In the genomic region with DNA sequence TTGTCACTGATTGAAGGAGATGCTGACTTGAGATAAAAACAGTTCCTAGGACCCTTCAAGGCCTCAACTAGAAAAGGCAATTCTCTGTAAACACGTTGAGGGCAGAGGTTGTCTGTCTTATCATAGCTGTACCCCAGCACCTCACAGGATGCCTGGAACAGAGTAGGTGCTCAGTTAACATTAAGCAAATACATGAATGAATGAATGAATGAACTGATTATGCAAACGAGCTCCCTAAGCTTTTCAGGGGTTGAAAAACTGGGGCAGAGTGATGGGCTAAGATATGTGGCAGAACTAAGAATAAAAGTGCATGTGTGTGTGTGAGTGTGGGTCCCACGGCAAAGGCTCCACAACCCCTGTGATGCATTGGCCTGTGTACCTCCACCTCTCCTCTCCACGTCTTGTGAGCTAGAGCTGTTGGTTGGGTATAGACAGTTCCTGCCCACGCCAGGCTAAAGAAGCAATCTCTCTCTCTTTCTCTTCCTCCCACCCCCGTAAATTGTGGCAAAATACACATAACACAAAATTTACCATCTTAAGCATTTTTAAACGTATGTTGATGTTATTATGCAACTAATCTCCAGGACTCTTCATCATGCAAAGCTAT, we compare ENCODE assay signal across 17 cellular contexts. TPM values are rescaled to one million over a fixed set of nuclear protein-coding genes. Genes with fewer than 3 reads are reported as not detected.
DNase-seq lines count a peak whose midpoint lies in the region; ATAC-seq, FAIRE-seq and TF ChIP-seq lines count a peak whose summit lies in the region.
"Had no signal": no experiment of that assay in that cellular context is flagged by ENCODE, and none has a peak within 500 bp of the region (broad histone marks: within the 10 kb centered on the region; RNA-seq: fewer than 3 reads in every experiment).

No MANE protein-coding gene starts in this region.

- H3K79me2 ChIP-seq in KMS-11 (ENCODE audit: insufficient read depth, low read depth) (no peaks in the 10 kb centered on the region), K562 (ENCODE audit: control insufficient read depth, insufficient read depth, low read length) (no peaks in the 10 kb centered on the region)

- no peak for TF ChIP-seq RAD21 in K562 (CRISPR knock-in tag; conservative IDR thresholded peaks at IDR 0.05 in 1 of 2, IDR thresholded peaks at IDR 0.05 in 1 of 2)

- no peak for TF ChIP-seq POLR2A in K562 (conservative IDR thresholded peaks at IDR 0.05)

- POLR2A ChIA-PET in K562 (lab: Yijun Ruan, JAX): interaction anchor here (0.9 kb wide), 1 partner anchor 193 kb away, joined by 6 read pairs; no protein-coding TSS in a partner anchor

- H3K9me3 ChIP-seq in right cardiac atrium (ENCODE audit: control insufficient read depth, low read length): no peaks in the 10 kb centered on the region
- no peaks in the 10 kb centered on the region for H3K9me3 ChIP-seq in right atrium auricular region
- no peaks in the 10 kb centered on the region for H3K9me3 ChIP-seq in K562 (replicated peaks; ENCODE audit: control insufficient read depth, insufficient read depth, low read depth, low read length)
- H3K9me3 ChIP-seq: BLaER1 treated with 17β-estradiol and CSF1 and Interleukin-3, amounts not matched to agents 10 nM and 100 nM; SJSA1; thoracic aorta; uterus had no signal

- H3K4me1 ChIP-seq in right cardiac atrium (ENCODE audit: control insufficient read depth, insufficient read depth, low read length) (no peaks in the 10 kb centered on the region), right atrium auricular region (no peaks in the 10 kb centered on the region), KMS-11 (ENCODE audit: low read depth, poor library complexity, severe bottlenecking) (peaks cover 22% of the 10 kb centered on the region), K562 (replicated peaks in 1 of 2; ENCODE audit: control insufficient read depth in 2 of 2, insufficient read depth in 2 of 2, low read length in 2 of 2) (no peaks in the 10 kb centered on the region)
- H3K4me1 ChIP-seq: uterus had no signal

- no peaks in the 10 kb centered on the region for H3K36me3 ChIP-seq in right atrium auricular region
- no peaks in the 10 kb centered on the region for H3K36me3 ChIP-seq in KMS-11 (ENCODE audit: insufficient read depth)
- no peaks in the 10 kb centered on the region for H3K36me3 ChIP-seq in K562 (ENCODE audit: control insufficient read depth, insufficient read depth, low read length)
- H3K36me3 ChIP-seq: BLaER1 treated with 17β-estradiol and CSF1 and Interleukin-3, amounts not matched to agents 10 nM and 100 nM; SJSA1; thoracic aorta; uterus had no signal

- H3K4me3 ChIP-seq in right cardiac atrium (ENCODE audit: low read length): no peak overlapping the region
- H3K4me3 ChIP-seq in right atrium auricular region: no peak overlapping the region
- no peak overlapping the region for H3K4me3 ChIP-seq in KMS-11 (IDR thresholded peaks at IDR 0.05; ENCODE audit: insufficient read depth, low read depth, low read length)
- no peak overlapping the region for H3K4me3 ChIP-seq in K562
- H3K4me3 ChIP-seq: BLaER1 treated with 17β-estradiol and CSF1 and Interleukin-3, amounts not matched to agents 10 nM and 100 nM; GM23338; SJSA1; thoracic aorta; uterus had no signal

- intact Hi-C loops in right cardiac atrium (cut with DNase I): loop anchor here in 2 of 4 donors (5.0 kb wide), 1 partner anchor 234 kb away; no protein-coding TSS in a partner anchor
- intact Hi-C loops in K562 (cut with micrococcal nuclease): loop anchor here (1.0 kb wide), 2 partner anchors 192 to 235 kb away; no protein-coding TSS in a partner anchor

- CTCF ChIA-PET in K562 (lab: Yijun Ruan, JAX; ENCODE audit: low intra/inter-chr PET ratio): interaction anchor here (0.8 to 1.8 kb wide), 3 partner anchors 8 to 240 kb away, joined by 3 to 10 read pairs (median 3); no protein-coding TSS in a partner anchor

- DNase-seq in right cardiac atrium (no peak), right atrium auricular region (ENCODE audit: low spot score) (no peak), K562 (ENCODE audit: extremely low read depth in 1 of 4, low spot score in 3 of 4) (no peak), NOMO-1 treated with dmso at 0.1 percent for 144 hours (lab: John Stamatoyannopoulos, UW; ENCODE audit: unreplicated experiment) (no peak)
- no peak for DNase-seq in stimulated activated naive CD4-positive, alpha-beta T cell (lab: John Stamatoyannopoulos, UW)
- DNase-seq: activated naive CD4-positive, alpha-beta T cell treated with anti-CD3 and anti-CD28 coated beads, Interleukin-2, amount 50 U/mL, for 16 hours; NCI-H1048; stimulated activated CD4-positive, alpha-beta T cell treated with anti-CD3 and anti-CD28 coated beads, Interleukin-15, amount 100 ng/mL, for 24 hours; stimulated activated naive CD8-positive, alpha-beta T cell treated with anti-CD3 and anti-CD28 coated beads, Interleukin-15, Interleukin-2, amounts not matched to agents 100 U/mL and 50 U/mL, for 24 hours; uterus had no signal

- peak in 1 of 2 donors; percentile 41 for ATAC-seq in right cardiac atrium
- no peak for ATAC-seq in K562
- no peak for ATAC-seq in GM21360 (IDR thresholded peaks at IDR 0.05; ENCODE audit: unreplicated experiment)
- ATAC-seq: stimulated activated naive CD8-positive, alpha-beta T cell treated with anti-CD3 and anti-CD28 coated beads, Interleukin-15, Interleukin-2, amounts not matched to agents 100 U/mL and 50 U/mL, for 24 hours had no signal

- TF ChIP-seq EP300 in K562 (IDR thresholded peaks at IDR 0.05; ENCODE audit: low read length): no peak

- H3K9ac ChIP-seq in KMS-11 (no peak overlapping the region), K562 (ENCODE audit: insufficient read depth in 1 of 2, low read depth in 2 of 2, low read length in 2 of 2) (no peak overlapping the region)

- H2AFZ ChIP-seq in KMS-11 (ENCODE audit: low read depth) (no peak overlapping the region), K562 (ENCODE audit: low read depth, low read length) (no peak overlapping the region)
- H2AFZ ChIP-seq: GM23338 had no signal

- no peaks in the 10 kb centered on the region for H3K9me1 ChIP-seq in K562 (ENCODE audit: control insufficient read depth, insufficient read depth, low read length)

- BruUV-seq in K562 (replicated peaks; lab: Mats Ljungman, UMichigan): no TSS peak

- in situ Hi-C loops in K562 (cut with MboI): loop anchor here (25.0 kb wide), 1 partner anchor 409 kb away; no protein-coding TSS in a partner anchor

- H3K4me2 ChIP-seq in KMS-11: 0 out of 2 replicates have a peak overlapping the region, but pooled peaks have one; percentile 23
- no peak overlapping the region for H3K4me2 ChIP-seq in K562 (ENCODE audit: insufficient read depth, low read length)
- H3K4me2 ChIP-seq: GM23338 had no signal

- no peaks in the 10 kb centered on the region for H3K27me3 ChIP-seq in right cardiac atrium (ENCODE audit: control insufficient read depth, insufficient read depth)
- H3K27me3 ChIP-seq in right atrium auricular region: no peaks in the 10 kb centered on the region
- no peaks in the 10 kb centered on the region for H3K27me3 ChIP-seq in KMS-11 (ENCODE audit: insufficient read depth, low read depth)
- no peaks in the 10 kb centered on the region; a peak in 2 of 5 replicates for H3K27me3 ChIP-seq in K562 (ENCODE audit: control insufficient read depth in 2 of 2, insufficient read depth in 2 of 2, low read length in 2 of 2)
- H3K27me3 ChIP-seq: BLaER1 treated with 17β-estradiol and CSF1 and Interleukin-3, amounts not matched to agents 10 nM and 100 nM; SJSA1; uterus had no signal

- TF ChIP-seq CTCF in right atrium auricular region (IDR thresholded peaks at IDR 0.05) (no peak), KMS-11 (conservative IDR thresholded peaks at IDR 0.05; ENCODE audit: low read depth, low read length) (no peak), K562 (IDR thresholded peaks at IDR 0.05 in 2 of 3, conservative IDR thresholded peaks at IDR 0.05 in 1 of 3; ENCODE audit: insufficient read depth in 2 of 3, low read depth in 1 of 3, low read length in 3 of 3) (no peak)

- 67% methylated on average over 7 of the region's 7 CpGs for WGBS in right cardiac atrium
- WGBS in K562 (ENCODE audit: insufficient coverage, low coverage, missing lambda C conversion rate): 3% methylated on average over 4 of the region's 7 CpGs

- H3K27ac ChIP-seq in right cardiac atrium (ENCODE audit: low read length) (peak overlapping the region; percentile 23), right atrium auricular region (no peak overlapping the region), KMS-11 (no peak overlapping the region), K562 (ENCODE audit: extremely low read depth, low read depth, low read length) (no peak overlapping the region), temporal lobe (ENCODE audit: low read depth, low read length) (peak overlapping the region; percentile 53)
- H3K27ac ChIP-seq: BLaER1 treated with 17β-estradiol and CSF1 and Interleukin-3, amounts not matched to agents 10 nM and 100 nM; SJSA1; thoracic aorta; uterus had no signal

- FAIRE-seq in K562 (lab: Jason Lieb, UNC): no peak

- H4K20me1 ChIP-seq in KMS-11 (ENCODE audit: insufficient read depth) (no peaks in the 10 kb centered on the region), K562 (replicated peaks; ENCODE audit: control insufficient read depth, insufficient read depth, low read length) (no peaks in the 10 kb centered on the region)
- H4K20me1 ChIP-seq: BLaER1 treated with 17β-estradiol and CSF1 and Interleukin-3, amounts not matched to agents 10 nM and 100 nM had no signal

RNA-seq across cellular contexts. Expression of a gene that starts 20.9 kb away (rescaled TPM):
- total RNA-seq in right cardiac atrium: 10 to 100 TPM; 22.0 to 26.0 (median 24.0) TPM
- 17.2 TPM for polyA plus RNA-seq in right cardiac atrium
- total RNA-seq in right atrium auricular region: 10 to 100 TPM; 18.1 to 18.3 TPM
- 3.4 and 23.8 TPM in 2 replicates for total RNA-seq in K562 (2011; cell fraction: chromatin; rRNA removed; ENCODE audit: low replicate concordance)
- 2.0 and 2.6 TPM in 2 replicates for total RNA-seq in K562 (2011; cell fraction: nucleolus; rRNA removed)
- total RNA-seq in K562 (2011; cell fraction: nucleoplasm; rRNA removed): 6.0 and 6.1 TPM in 2 replicates
- total RNA-seq in K562 (2014; rRNA removed): 25.7 and 32.0 TPM in 2 replicates
- total RNA-seq in K562 (2014; rRNA removed; fragmentation: Illumina TruSeq; extraction: Trizol): 60.9 and 72.4 TPM in 2 replicates
- total RNA-seq in K562 (2015; rRNA removed; fragmentation: Illumina TruSeq; extraction: Trizol): 57.2 and 61.5 TPM in 2 replicates
- 35.1 and 42.0 TPM in 2 replicates for total RNA-seq in K562 (2021)
- polyA plus RNA-seq in K562 (2011; rRNA removed): 16.2 and 21.4 TPM in 2 replicates
- polyA plus RNA-seq in K562 (2011; cell fraction: cytosol; rRNA removed): 2.8 and 6.6 TPM in 2 replicates
- polyA plus RNA-seq in K562 (2011; cell fraction: nucleus; rRNA removed): 5.5 and 7.9 TPM in 2 replicates
- polyA plus RNA-seq in K562 (2012): 31.6 and 34.7 TPM in 2 replicates
- 52.7 and 62.6 TPM in 2 replicates for polyA plus RNA-seq in K562 (2014; fragmentation: Illumina TruSeq; extraction: Trizol)
- 10 to 100 TPM; 21.3 to 24.5 TPM for polyA plus RNA-seq in K562 (2014; fragmentation: Nextera tagmentation; extraction: Ambion mirVana)
- 31.6 and 39.3 TPM in 2 replicates for polyA plus RNA-seq in K562 (2014; rRNA removed)
- 25.1 and 30.5 TPM in 2 replicates for polyA minus RNA-seq in K562 (2011; rRNA and poly(A)+ RNA removed)
- 13.5 and 14.9 TPM in 2 replicates for polyA minus RNA-seq in K562 (2011; cell fraction: cytosol; rRNA and poly(A)+ RNA removed)
- 4.4 and 10.4 TPM in 2 replicates for polyA minus RNA-seq in K562 (2011; cell fraction: nucleus; rRNA and poly(A)+ RNA removed)
- 58.3 TPM for total RNA-seq in temporal lobe

RNA-seq across cellular contexts. Expression of a gene that starts 48.9 kb away (rescaled TPM):
- total RNA-seq in right cardiac atrium (10 to 100 TPM in 3 of 4 donors, 1 to 10 TPM in 1; 9.8 to 25.6 (median 18.7) TPM), right atrium auricular region (10 to 100 TPM; 17.8 to 28.4 TPM), K562 (2014; rRNA removed) (1.4 and 2.8 TPM in 2 replicates), K562 (2014; rRNA removed; fragmentation: Illumina TruSeq; extraction: Trizol) (2.2 and 2.3 TPM in 2 replicates), K562 (2015; rRNA removed; fragmentation: Illumina TruSeq; extraction: Trizol) (2.0 and 2.4 TPM in 2 replicates), K562 (2021) (3.4 and 3.5 TPM in 2 replicates), temporal lobe (3.0 TPM)
- polyA plus RNA-seq in right cardiac atrium (16.8 TPM), K562 (2011; rRNA removed) (2.5 and 3.4 TPM in 2 replicates), K562 (2014; fragmentation: Illumina TruSeq; extraction: Trizol) (2.4 TPM in 2 replicates), K562 (2014; fragmentation: Nextera tagmentation; extraction: Ambion mirVana) (under 1 TPM; 0.49 to 0.71 TPM), K562 (2014; rRNA removed) (1.5 and 1.9 TPM in 2 replicates)
- total RNA-seq in K562 (2011; cell fraction: chromatin; rRNA removed; ENCODE audit: low replicate concordance): 4.3 and 7.9 TPM in 2 replicates
- total RNA-seq in K562 (2011; cell fraction: nucleolus; rRNA removed): 4.7 and 6.2 TPM in 2 replicates
- 3.0 and 4.0 TPM in 2 replicates for total RNA-seq in K562 (2011; cell fraction: nucleoplasm; rRNA removed)
- polyA plus RNA-seq in K562 (2011; cell fraction: cytosol; rRNA removed): 2.9 and 4.8 TPM in 2 replicates
- polyA plus RNA-seq in K562 (2011; cell fraction: nucleus; rRNA removed): 3.3 and 6.1 TPM in 2 replicates
- polyA plus RNA-seq in K562 (2012): 4.0 and 6.8 TPM in 2 replicates
- 5.1 and 10.5 TPM in 2 replicates for polyA minus RNA-seq in K562 (2011; rRNA and poly(A)+ RNA removed)
- 5.7 and 12.0 TPM in 2 replicates for polyA minus RNA-seq in K562 (2011; cell fraction: cytosol; rRNA and poly(A)+ RNA removed)
- polyA minus RNA-seq in K562 (2011; cell fraction: nucleus; rRNA and poly(A)+ RNA removed): 3.2 and 4.7 TPM in 2 replicates

Comparison
In these comparisons a context has a peak if more than half of its experiments do, and no peak if none do; other contexts are left out.
1. H3K27ac ChIP-seq: peak in right cardiac atrium (single experiment) and temporal lobe (single experiment); none in right atrium auricular region (0 of 2), KMS-11 (single experiment) and K562 (single experiment).